Comparison of ENCODE assay signal across 10 cellular contexts in genomic region chr5:1116977-1117376, GRCh38. TPM values are rescaled to one million over a fixed set of nuclear protein-coding genes. Genes with fewer than 3 reads are reported as not detected.
DNase-seq lines count a peak whose midpoint lies in the region; ATAC-seq and TF ChIP-seq lines count a peak whose summit lies in the region.
"Had no signal": no experiment of that assay in that cellular context is flagged by ENCODE, and none has a peak within 500 bp of the region (broad histone marks: within the 10 kb centered on the region; RNA-seq: fewer than 3 reads in every experiment).

No MANE protein-coding gene starts in this region.

- peak overlapping the region; percentile 43 to 88 (median 74); a peak in 20 of 22 replicates for H3K4me2 ChIP-seq in BLaER1 treated with 17β-estradiol and CSF1 and Interleukin-3, amounts not matched to agents 10 nM and 100 nM
- peak overlapping the region; percentile 29 for H3K4me2 ChIP-seq in PC-9

- no peak for TF ChIP-seq CTCF in PC-9 (conservative IDR thresholded peaks at IDR 0.05)
- TF ChIP-seq CTCF in WERI-Rb-1 (IDR thresholded peaks at IDR 0.05; ENCODE audit: low read depth, low read length) = no peak

- H3K9me3 ChIP-seq in BLaER1 treated with 17β-estradiol and CSF1 and Interleukin-3, amounts not matched to agents 10 nM and 100 nM (replicated peaks in 1 of 11) = no peaks in the 10 kb centered on the region
- H3K9me3 ChIP-seq in PC-9 (ENCODE audit: insufficient read depth, low read depth) = no peaks in the 10 kb centered on the region
- no peaks in the 10 kb centered on the region for H3K9me3 ChIP-seq in WERI-Rb-1 (ENCODE audit: severe bottlenecking)

- CTCF ChIA-PET in PC-9 (lab: Charles Lee) = interaction anchor here (2.9 kb wide), 1 partner anchor 13 kb away, joined by 16 read pairs; no protein-coding TSS in a partner anchor

- no peak overlapping the region for H2AFZ ChIP-seq in PC-9

- DNase-seq in PC-9 (no peak), WERI-Rb-1 (no peak)
- no peak for DNase-seq in activated CD4-positive, alpha-beta T cell treated with anti-CD3 and anti-CD28 coated beads for 1 hour
- DNase-seq: CD4-positive, alpha-beta memory T cell; DMS79 treated with DMSO at 0.1 percent for 48 hours; GF-D8; HCEC 1CT had no signal

- H3K36me3 ChIP-seq in BLaER1 treated with 17β-estradiol and CSF1 and Interleukin-3, amounts not matched to agents 10 nM and 100 nM = no peaks in the 10 kb centered on the region; a peak in 1 of 22 replicates
- no peaks in the 10 kb centered on the region for H3K36me3 ChIP-seq in PC-9 (ENCODE audit: low read depth)
- H3K36me3 ChIP-seq in WERI-Rb-1 = no peaks in the 10 kb centered on the region

- H3K4me1 ChIP-seq in BLaER1 treated with 17β-estradiol and CSF1 and Interleukin-3, amounts not matched to agents 10 nM and 100 nM = peaks cover 29 to 96% (median 94%) of the 10 kb centered on the region in 10 experiments; a peak in 19 of 20 replicates
- peaks cover 42% of the 10 kb centered on the region for H3K4me1 ChIP-seq in PC-9 (replicated peaks; ENCODE audit: insufficient read depth)

- peaks cover 28% of the 10 kb centered on the region for H3F3A ChIP-seq in PC-9 (ENCODE audit: insufficient read depth, low read depth)

- H4K20me1 ChIP-seq in BLaER1 treated with 17β-estradiol and CSF1 and Interleukin-3, amounts not matched to agents 10 nM and 100 nM = peaks cover 0 to 57% (median 12%) of the 10 kb centered on the region in 11 experiments; a peak in 9 of 22 replicates
- no peaks in the 10 kb centered on the region for H4K20me1 ChIP-seq in PC-9 (ENCODE audit: insufficient read depth)

- H3K79me2 ChIP-seq in PC-9 (ENCODE audit: low read depth) = no peaks in the 10 kb centered on the region

- no peak overlapping the region for H3K9ac ChIP-seq in BLaER1 treated with 17β-estradiol and CSF1 and Interleukin-3, amounts not matched to agents 10 nM and 100 nM

- intact Hi-C loops in PC-9 (cut with micrococcal nuclease; ENCODE audit: unreplicated experiment) = loop anchor here (10.0 kb wide), 2 partner anchors 398 to 732 kb away; no protein-coding TSS in a partner anchor

- peaks cover 30 to 88% (median 53%) of the 10 kb centered on the region in 11 experiments for H3K27me3 ChIP-seq in BLaER1 treated with 17β-estradiol and CSF1 and Interleukin-3, amounts not matched to agents 10 nM and 100 nM
- H3K27me3 ChIP-seq in PC-9 (ENCODE audit: insufficient read depth, low read depth) = no peaks in the 10 kb centered on the region
- H3K27me3 ChIP-seq in WERI-Rb-1 (ENCODE audit: insufficient read depth, low read depth, severe bottlenecking) = no peaks in the 10 kb centered on the region

- POLR2A ChIA-PET in PC-9 (lab: Charles Lee; ENCODE audit: unreplicated experiment) = interaction anchor here (0.6 to 3.5 kb wide), 3 partner anchors 13 to 44 kb away, joined by 3 to 77 read pairs (median 5); no protein-coding TSS in a partner anchor

- peak overlapping the region in 4 of 11 experiments; percentile 8 to 32 (median 20); a peak in 3 of 22 replicates for H3K27ac ChIP-seq in BLaER1 treated with 17β-estradiol and CSF1 and Interleukin-3, amounts not matched to agents 10 nM and 100 nM
- H3K27ac ChIP-seq in PC-9 = no peak overlapping the region
- peak overlapping the region; percentile 13 for H3K27ac ChIP-seq in WERI-Rb-1

- BruUV-seq in PC-9 (replicated peaks; lab: Mats Ljungman, UMichigan) = TSS peak; percentile 40

- ATAC-seq in GM18867 (IDR thresholded peaks at IDR 0.05; ENCODE audit: unreplicated experiment) (no peak), GM18868 (IDR thresholded peaks at IDR 0.05; ENCODE audit: unreplicated experiment) (no peak)

- no peaks in the 10 kb centered on the region for H3K9me2 ChIP-seq in PC-9 (ENCODE audit: insufficient read depth)

- no peak overlapping the region for H3K4me3 ChIP-seq in BLaER1 treated with 17β-estradiol and CSF1 and Interleukin-3, amounts not matched to agents 10 nM and 100 nM
- H3K4me3 ChIP-seq in PC-9 (no peak overlapping the region), WERI-Rb-1 (ENCODE audit: low read depth, low read length) (no peak overlapping the region)

RNA-seq across cellular contexts. Expression of gene SLC12A7, which starts 5.1 kb away (rescaled TPM):
- total RNA-seq in PC-9 (2021) = 174 and 207 TPM in 2 replicates
